In the genomic region with DNA sequence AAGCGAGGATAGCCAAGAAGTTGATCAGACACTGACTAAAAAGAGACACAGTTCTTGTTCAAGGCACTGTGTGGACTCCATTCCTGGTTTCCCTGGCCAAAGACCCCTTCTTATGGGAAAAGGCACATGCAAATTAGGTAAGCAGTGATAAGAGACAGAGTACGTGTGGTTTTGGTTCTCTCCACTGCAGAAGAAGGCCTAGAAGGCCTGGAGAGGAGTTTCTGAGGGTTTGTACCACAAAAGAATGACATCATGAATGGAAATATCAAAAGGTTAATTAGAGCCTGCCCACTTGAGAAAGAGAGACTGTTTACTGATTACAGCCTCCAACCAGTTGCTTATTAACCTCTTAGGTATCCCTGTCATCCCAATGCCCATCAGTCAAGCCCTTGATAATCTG, we compare ENCODE assay signal across 12 cellular contexts.
DNase-seq lines count a peak whose midpoint lies in the region; ATAC-seq, FAIRE-seq and TF ChIP-seq lines count a peak whose summit lies in the region.
"Had no signal": no experiment of that assay in that cellular context is flagged by ENCODE, and none has a peak within 500 bp of the region (broad histone marks: within the 10 kb centered on the region; RNA-seq: fewer than 3 reads in every experiment).

No MANE protein-coding gene starts in this region.

- H3K4me3 Mint-ChIP-seq in HFFc6 = no peak overlapping the region
- H3K4me3 Mint-ChIP-seq: CD4-positive, alpha-beta T cell; memory B cell had no signal

- FAIRE-seq in RCC 7860 (lab: Jason Lieb, UNC) = peak; percentile 91

- no peak for TF ChIP-seq CTCF in HFFc6 (IDR thresholded peaks at IDR 0.05)

- H3K9me3 Mint-ChIP-seq in HFFc6 = no peaks in the 10 kb centered on the region
- H3K9me3 Mint-ChIP-seq: CD4-positive, alpha-beta T cell had no signal

- DNase-seq in RCC 7860 (ENCODE audit: low spot score) (peak; percentile 75), SKM-1 (lab: John Stamatoyannopoulos, UW; ENCODE audit: unreplicated experiment) (no peak), HFFc6 (no peak), ecto neural progenitor cell (ENCODE audit: low spot score) (no peak), NCI-H2196 (lab: John Stamatoyannopoulos, UW; ENCODE audit: unreplicated experiment) (no peak)
- DNase-seq: CD4-positive, alpha-beta T cell; psoas muscle; T-helper 1 cell had no signal

- peaks cover 2% of the 10 kb centered on the region; the same call in 1 of the 2 replicates for H3K27me3 Mint-ChIP-seq in HFFc6 (ENCODE audit: insufficient read depth)
- H3K27me3 Mint-ChIP-seq: memory B cell had no signal

- ATAC-seq in GM18519 (IDR thresholded peaks at IDR 0.05; ENCODE audit: low FRiP score, unreplicated experiment) = peak; percentile 98
- ATAC-seq in GM21381 (IDR thresholded peaks at IDR 0.05; ENCODE audit: unreplicated experiment) = peak; percentile 96
- peak; percentile 92 for ATAC-seq in HG02981 (IDR thresholded peaks at IDR 0.05; ENCODE audit: unreplicated experiment)
- ATAC-seq: psoas muscle had no signal

- no peaks in the 10 kb centered on the region for H3K36me3 Mint-ChIP-seq in HFFc6 (ENCODE audit: low read depth)
- H3K36me3 Mint-ChIP-seq: memory B cell had no signal

- H3K4me1 Mint-ChIP-seq in HFFc6 (ENCODE audit: low read depth) = peaks cover 15% of the 10 kb centered on the region

- H3K27ac Mint-ChIP-seq in HFFc6 = no peak overlapping the region
- H3K27ac Mint-ChIP-seq: CD4-positive, alpha-beta T cell; memory B cell had no signal
